In the genomic region with DNA sequence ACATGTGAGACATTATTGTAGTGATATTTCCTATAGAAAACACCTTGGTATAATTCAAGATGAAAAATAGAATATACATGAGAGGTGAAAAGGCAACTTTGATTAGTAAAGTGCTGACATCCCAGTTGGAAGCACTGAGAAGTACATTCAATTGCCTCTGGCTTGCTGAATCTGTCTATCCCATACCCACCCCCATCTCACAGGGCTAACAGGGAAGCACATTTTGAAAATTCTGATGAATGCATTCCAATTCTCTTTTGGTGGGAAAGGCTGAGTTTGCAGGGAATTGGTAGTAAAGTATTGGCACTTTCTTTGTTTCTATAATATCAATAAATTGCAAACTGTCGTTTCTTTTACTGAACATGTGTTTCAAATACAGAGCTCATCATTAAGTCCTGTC, we compare ENCODE assay signal across 23 cellular contexts.
A peak's percentile ranks its signal among the peaks of the same experiment; 100 is the strongest.
DNase-seq lines count a peak whose midpoint lies in the region; ATAC-seq and TF ChIP-seq lines count a peak whose summit lies in the region.
"Had no signal": no experiment of that assay in that cellular context is flagged by ENCODE, and none has a peak within 500 bp of the region (broad histone marks: within the 10 kb centered on the region; RNA-seq: fewer than 3 reads in every experiment).

No MANE protein-coding gene starts in this region.

- TF ChIP-seq EP300 in transverse colon (IDR thresholded peaks at IDR 0.05; ENCODE audit: low read depth) = no peak

- in situ Hi-C loops in transverse colon (cut with MboI; ENCODE audit: low pct_ligation_motif_present in 1 of 4, low pct_unique_long_range_greater_than_20kb in 1 of 4, low sequenced_read_pairs in 3 of 4) = no loop called here

- no peak for DNase-seq in activated naive CD4-positive, alpha-beta T cell treated with anti-CD3 and anti-CD28 coated beads, Interleukin-2, amount 50 U/mL, for 16 hours
- DNase-seq in activated naive CD8-positive, alpha-beta T cell treated with anti-CD3 and anti-CD28 coated beads, Interleukin-2, amount 50 U/mL, for 24 hours = no peak
- DNase-seq in transverse colon (no peak), NCI-H1048 (lab: John Stamatoyannopoulos, UW) (no peak), mucosa of gallbladder (ENCODE audit: low spot score) (no peak)
- DNase-seq: activated CD4-positive, alpha-beta T cell treated with anti-CD3 and anti-CD28 coated beads, Interleukin-2, amount 50 U/mL, for 1 hour; activated T-cell treated with anti-CD3 and anti-CD28 coated beads, Interleukin-2, amount 50 U/mL, for 4 hours; body of pancreas; C1 segment of cervical spinal cord; DMS153; GOT3; left ventricle myocardium superior; mucosa of descending colon; NCI-H1436 treated with DMSO at 0.1 percent for 48 hours; NCI-H524 treated with DMSO at 0.1 percent for 48 hours; right lobe of liver; SHP77 had no signal

- H3K36me3 ChIP-seq in muscle layer of duodenum (ENCODE audit: control insufficient read depth in 1 of 2, insufficient read depth in 2 of 2, low read length in 2 of 2) (peaks cover 0 to 4% of the 10 kb centered on the region in 2 donors), transverse colon (no peaks in the 10 kb centered on the region)
- H3K36me3 ChIP-seq: right lobe of liver, vagina had no signal

- H3K36me3 Mint-ChIP-seq in activated naive CD4-positive, alpha-beta T cell treated with anti-CD3 and anti-CD28 coated beads, Interleukin-2, amount 50 U/mL, for 24 hours = peaks cover 25% of the 10 kb centered on the region
- H3K36me3 Mint-ChIP-seq in activated naive CD8-positive, alpha-beta T cell treated with anti-CD3 and anti-CD28 coated beads, Interleukin-2, amount 50 U/mL, for 24 hours (ENCODE audit: low read depth) = peaks cover 33% of the 10 kb centered on the region

- H3K4me3 ChIP-seq in muscle layer of duodenum (ENCODE audit: low read depth in 1 of 2, low read length in 2 of 2) (no peak overlapping the region), transverse colon (no peak overlapping the region)
- H3K4me3 ChIP-seq: body of pancreas, mucosa of descending colon, right lobe of liver, vagina had no signal

- no peak for ATAC-seq in activated naive CD8-positive, alpha-beta T cell treated with anti-CD3 and anti-CD28 coated beads, Interleukin-2, amount 50 U/mL, for 24 hours
- ATAC-seq in GM19455 (IDR thresholded peaks at IDR 0.05; ENCODE audit: unreplicated experiment) = no peak
- ATAC-seq: activated T-cell treated with anti-CD3 and anti-CD28 coated beads, Interleukin-2, amount 50 U/mL, for 4 hours; body of pancreas; left ventricle myocardium superior; mucosa of descending colon; right lobe of liver had no signal

- H3K9me3 ChIP-seq in muscle layer of duodenum (ENCODE audit: control insufficient read depth in 1 of 2, low read length in 2 of 2) (no peaks in the 10 kb centered on the region), transverse colon (no peaks in the 10 kb centered on the region)
- H3K9me3 ChIP-seq: body of pancreas, mucosa of descending colon, right lobe of liver, vagina had no signal

- no peaks in the 10 kb centered on the region for H3K27me3 ChIP-seq in muscle layer of duodenum (ENCODE audit: low read depth, low read length)
- H3K27me3 ChIP-seq in transverse colon = no peaks in the 10 kb centered on the region
- H3K27me3 ChIP-seq: body of pancreas, right lobe of liver, vagina had no signal

- no peak for TF ChIP-seq CTCF in transverse colon (IDR thresholded peaks at IDR 0.05)

- H3K4me1 ChIP-seq in muscle layer of duodenum (ENCODE audit: control insufficient read depth in 1 of 2, insufficient read depth in 2 of 2, low read length in 2 of 2) (peaks cover 0 to 43% of the 10 kb centered on the region in 2 donors), transverse colon (peaks cover 9 to 70% (median 23%) of the 10 kb centered on the region in 4 donors)

- no peaks in the 10 kb centered on the region for H3K27me3 Mint-ChIP-seq in activated naive CD4-positive, alpha-beta T cell treated with anti-CD3 and anti-CD28 coated beads, Interleukin-2, amount 50 U/mL, for 24 hours
- no peaks in the 10 kb centered on the region for H3K27me3 Mint-ChIP-seq in activated naive CD8-positive, alpha-beta T cell treated with anti-CD3 and anti-CD28 coated beads, Interleukin-2, amount 50 U/mL, for 24 hours
- H3K27me3 Mint-ChIP-seq: IgD-negative memory B cell had no signal

- intact Hi-C loops in transverse colon (cut with DNase I; ENCODE audit: low total_unique reads) = no loop called here

- peak overlapping the region; percentile 51 for H3K27ac Mint-ChIP-seq in activated naive CD4-positive, alpha-beta T cell treated with anti-CD3 and anti-CD28 coated beads, Interleukin-2, amount 50 U/mL, for 24 hours
- peak overlapping the region; percentile 6 for H3K27ac Mint-ChIP-seq in activated naive CD8-positive, alpha-beta T cell treated with anti-CD3 and anti-CD28 coated beads, Interleukin-2, amount 50 U/mL, for 24 hours
- H3K27ac Mint-ChIP-seq: T-helper 1 cell treated with Interleukin-12 subunit alpha and Interleukin-12 subunit beta and Interleukin-4 antibody, amounts not matched to agents 30 μg/mL and 1 μg/mL, for 36 hours had no signal

- peaks cover 85% of the 10 kb centered on the region for H3K4me1 Mint-ChIP-seq in activated naive CD4-positive, alpha-beta T cell treated with anti-CD3 and anti-CD28 coated beads, Interleukin-2, amount 50 U/mL, for 24 hours
- H3K4me1 Mint-ChIP-seq in activated naive CD8-positive, alpha-beta T cell treated with anti-CD3 and anti-CD28 coated beads, Interleukin-2, amount 50 U/mL, for 24 hours = peaks cover 54% of the 10 kb centered on the region

- WGBS in transverse colon (ENCODE audit: low coverage in 1 of 2), 2 donors = 47 to 57% methylated on average over 1 of the region's 1 CpG

- no peak for TF ChIP-seq POLR2A in transverse colon (IDR thresholded peaks at IDR 0.05)

- H3K27ac ChIP-seq in muscle layer of duodenum (ENCODE audit: low read length) = peak overlapping the region; percentile 18
- H3K27ac ChIP-seq in transverse colon = peak overlapping the region in 3 of 4 donors; percentile 19 to 52 (median 51)
- H3K27ac ChIP-seq: right lobe of liver, vagina had no signal

- H3K9me3 Mint-ChIP-seq in activated naive CD4-positive, alpha-beta T cell treated with anti-CD3 and anti-CD28 coated beads, Interleukin-2, amount 50 U/mL, for 24 hours = no peaks in the 10 kb centered on the region
- no peaks in the 10 kb centered on the region for H3K9me3 Mint-ChIP-seq in activated naive CD8-positive, alpha-beta T cell treated with anti-CD3 and anti-CD28 coated beads, Interleukin-2, amount 50 U/mL, for 24 hours
- H3K9me3 Mint-ChIP-seq: activated T-cell treated with anti-CD3 and anti-CD28 coated beads, Interleukin-2, amount 50 U/mL, for 4 hours; IgD-negative memory B cell; T-helper 1 cell treated with Interleukin-12 subunit alpha and Interleukin-12 subunit beta and Interleukin-4 antibody, amounts not matched to agents 30 μg/mL and 1 μg/mL, for 36 hours had no signal

- no peak overlapping the region for H3K4me3 Mint-ChIP-seq in activated naive CD4-positive, alpha-beta T cell treated with anti-CD3 and anti-CD28 coated beads, Interleukin-2, amount 50 U/mL, for 24 hours
- H3K4me3 Mint-ChIP-seq in activated naive CD8-positive, alpha-beta T cell treated with anti-CD3 and anti-CD28 coated beads, Interleukin-2, amount 50 U/mL, for 24 hours = no peak overlapping the region
- H3K4me3 Mint-ChIP-seq: activated T-cell treated with anti-CD3 and anti-CD28 coated beads, Interleukin-2, amount 50 U/mL, for 4 hours; IgD-negative memory B cell; T-helper 1 cell treated with Interleukin-12 subunit alpha and Interleukin-12 subunit beta and Interleukin-4 antibody, amounts not matched to agents 30 μg/mL and 1 μg/mL, for 36 hours had no signal
